17 cellular contexts compared by ENCODE assay signal in the genomic region with DNA sequence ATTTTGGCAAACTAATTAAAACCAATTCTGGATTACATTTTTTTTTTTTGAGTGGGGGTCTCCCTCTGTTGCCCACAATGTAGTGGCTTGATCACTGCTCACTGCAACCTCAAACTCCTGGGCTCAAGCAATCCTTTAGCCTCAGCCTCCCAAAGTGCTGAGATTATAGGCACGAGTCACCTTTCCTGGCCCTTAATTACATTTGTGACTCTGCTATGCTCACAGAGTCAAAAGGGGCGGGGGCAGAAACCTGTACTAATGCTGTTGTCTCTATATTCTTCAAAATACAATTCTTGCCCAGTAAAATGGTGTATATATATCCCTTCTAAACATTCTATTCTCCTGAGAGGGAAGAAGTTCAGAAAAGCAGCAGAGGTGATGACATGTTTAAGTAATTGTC. TPM values are rescaled to one million over a fixed set of nuclear protein-coding genes. Genes with fewer than 3 reads are reported as not detected.
DNase-seq lines count a peak whose midpoint lies in the region; ATAC-seq, FAIRE-seq and TF ChIP-seq lines count a peak whose summit lies in the region.
"Had no signal": no experiment of that assay in that cellular context is flagged by ENCODE, and none has a peak within 500 bp of the region (broad histone marks: within the 10 kb centered on the region; RNA-seq: fewer than 3 reads in every experiment).

No MANE protein-coding gene starts in this region.

- no peaks in the 10 kb centered on the region for H3K9me3 Mint-ChIP-seq in glutamatergic neuron (ENCODE audit: unreplicated experiment)
- no peaks in the 10 kb centered on the region for H3K9me3 Mint-ChIP-seq in effector memory CD8-positive, alpha-beta T cell
- H3K9me3 Mint-ChIP-seq: nephron progenitor cell had no signal

- H3K4me3 Mint-ChIP-seq in glutamatergic neuron (ENCODE audit: unreplicated experiment) = no peak overlapping the region
- no peak overlapping the region for H3K4me3 Mint-ChIP-seq in effector memory CD8-positive, alpha-beta T cell
- H3K4me3 Mint-ChIP-seq: activated naive CD8-positive, alpha-beta T cell treated with anti-CD3 and anti-CD28 coated beads, Interleukin-2, amount 50 U/mL, for 24 hours; CD4-positive, alpha-beta T cell; nephron progenitor cell had no signal

- peaks cover 27% of the 10 kb centered on the region; the same call in 1 of the 2 replicates for H3F3A ChIP-seq in GM23248 (ENCODE audit: insufficient read depth)

- H3K9me3 ChIP-seq in GM23248 (ENCODE audit: low read depth) (no peaks in the 10 kb centered on the region), pancreas (no peaks in the 10 kb centered on the region)
- H3K9me3 ChIP-seq: left ventricle myocardium inferior, right lobe of liver, transverse colon had no signal

- peak overlapping the region; percentile 3 for H3K27ac Mint-ChIP-seq in glutamatergic neuron (ENCODE audit: unreplicated experiment)
- no peak overlapping the region for H3K27ac Mint-ChIP-seq in effector memory CD8-positive, alpha-beta T cell
- H3K27ac Mint-ChIP-seq: activated naive CD8-positive, alpha-beta T cell treated with anti-CD3 and anti-CD28 coated beads, Interleukin-2, amount 50 U/mL, for 24 hours; CD4-positive, alpha-beta T cell; nephron progenitor cell had no signal

- H3K4me1 ChIP-seq in GM23248 (ENCODE audit: insufficient read depth) (0 out of 2 replicates have a peak, but pooled peaks cover 6% of the 10 kb centered on the region), pancreas (peaks cover 0 to 4% (median 4%) of the 10 kb centered on the region in 3 donors)
- H3K4me1 ChIP-seq: right lobe of liver had no signal

- H3K4me1 Mint-ChIP-seq in glutamatergic neuron (ENCODE audit: low read depth, unreplicated experiment) = peaks cover 13% of the 10 kb centered on the region
- peaks cover 7 to 18% of the 10 kb centered on the region in 2 donors for H3K4me1 Mint-ChIP-seq in effector memory CD8-positive, alpha-beta T cell (ENCODE audit: low read depth in 2 of 2)

- H2AFZ ChIP-seq in GM23248 = no peak overlapping the region

- H3K27me3 ChIP-seq in GM23248 (replicated peaks; ENCODE audit: insufficient read depth) = no peaks in the 10 kb centered on the region
- no peaks in the 10 kb centered on the region for H3K27me3 ChIP-seq in pancreas
- H3K27me3 ChIP-seq: right lobe of liver, transverse colon had no signal

- TF ChIP-seq CTCF in D721Med (IDR thresholded peaks at IDR 0.05; ENCODE audit: insufficient read depth, missing control alignments) (no peak), glutamatergic neuron (IDR thresholded peaks at IDR 0.05; ENCODE audit: partially characterized antibody, unreplicated experiment) (no peak), pancreas (IDR thresholded peaks at IDR 0.05) (no peak)

- DNase-seq in D721Med (ENCODE audit: insufficient read length, low spot score) = no peak
- DNase-seq in GM23248 = peak; percentile 59
- DNase-seq in NCI-H69 (lab: John Stamatoyannopoulos, UW) = peak; percentile 34
- no peak for DNase-seq in glutamatergic neuron
- no peak for DNase-seq in pancreas
- no peak for DNase-seq in effector memory CD8-positive, alpha-beta T cell
- no peak for DNase-seq in NCI-H510A (lab: John Stamatoyannopoulos, UW)
- DNase-seq: activated CD8-positive, alpha-beta memory T cell treated with anti-CD3 and anti-CD28 coated beads, Interleukin-2, amount 50 U/mL, for 4 hours; activated naive CD8-positive, alpha-beta T cell treated with anti-CD3 and anti-CD28 coated beads, Interleukin-2, amount 50 U/mL, for 24 hours; CD4-positive, alpha-beta T cell; foreskin fibroblast; left ventricle myocardium inferior; NCI-H1436 treated with DMSO at 0.1 percent for 48 hours; nephron progenitor cell; right lobe of liver; transverse colon; WERI-Rb-1 had no signal

- peaks cover 100% of the 10 kb centered on the region for H3K79me2 ChIP-seq in GM23248 (ENCODE audit: insufficient read depth)

- H3K4me2 ChIP-seq in GM23248 (ENCODE audit: unreplicated experiment) = no peak overlapping the region

- intact Hi-C loops in pancreas (cut with DNase I) = no loop called here

- H3K36me3 Mint-ChIP-seq in glutamatergic neuron (ENCODE audit: unreplicated experiment) = no peaks in the 10 kb centered on the region
- peaks cover 9% of the 10 kb centered on the region for H3K36me3 Mint-ChIP-seq in effector memory CD8-positive, alpha-beta T cell (ENCODE audit: insufficient read depth)

- in situ Hi-C loops in GM23248 (cut with MboI) = no loop called here

- no peaks in the 10 kb centered on the region for H3K9me2 ChIP-seq in GM23248 (ENCODE audit: insufficient read depth)

- no peak overlapping the region for H3K9ac ChIP-seq in GM23248

- H3K27me3 Mint-ChIP-seq in glutamatergic neuron (ENCODE audit: unreplicated experiment) = no peaks in the 10 kb centered on the region
- no peaks in the 10 kb centered on the region for H3K27me3 Mint-ChIP-seq in effector memory CD8-positive, alpha-beta T cell
- H3K27me3 Mint-ChIP-seq: activated naive CD8-positive, alpha-beta T cell treated with anti-CD3 and anti-CD28 coated beads, Interleukin-2, amount 50 U/mL, for 24 hours; CD4-positive, alpha-beta T cell had no signal

- H3K4me3 ChIP-seq in GM23248 (no peak overlapping the region), pancreas (no peak overlapping the region)
- H3K4me3 ChIP-seq: left ventricle myocardium inferior, right lobe of liver, transverse colon had no signal

- 85 to 91% methylated on average over 2 of the region's 2 CpGs for WGBS in GM23248 (ENCODE audit: low coverage in 1 of 2, low lambda C conversion rate in 2 of 2, missing lambda C conversion rate in 2 of 2), 2 experiments
- WGBS in pancreas, 2 donors = 78 to 79% methylated on average over 2 of the region's 2 CpGs

- H3K27ac ChIP-seq in GM23248 (no peak overlapping the region; the same call in 1 of the 2 replicates), pancreas (no peak overlapping the region)
- H3K27ac ChIP-seq: left ventricle myocardium inferior, right lobe of liver, WERI-Rb-1 had no signal

- peak; percentile 11 for FAIRE-seq in D721Med (lab: Jason Lieb, UNC)
- FAIRE-seq in pancreas (lab: Jason Lieb, UNC) = no peak

- no peaks in the 10 kb centered on the region; the same call in 1 of the 2 replicates for H4K20me1 ChIP-seq in GM23248 (ENCODE audit: insufficient read depth)

- no peak for ATAC-seq in pancreas
- ATAC-seq in effector memory CD8-positive, alpha-beta T cell (replicated peaks) = no peak
- ATAC-seq: activated naive CD8-positive, alpha-beta T cell treated with anti-CD3 and anti-CD28 coated beads, Interleukin-2, amount 50 U/mL, for 24 hours; right lobe of liver had no signal

- H3K36me3 ChIP-seq in GM23248 (ENCODE audit: low read depth) = no peaks in the 10 kb centered on the region
- H3K36me3 ChIP-seq in pancreas = no peaks in the 10 kb centered on the region
- H3K36me3 ChIP-seq: left ventricle myocardium inferior, right lobe of liver, transverse colon had no signal

RNA-seq across cellular contexts. Expression of a gene that starts 23.2 kb away (rescaled TPM):
- total RNA-seq in GM23248 (2014; rRNA removed; shearing (Covaris generic)) = 52.9 and 74.0 TPM in 2 replicates
- polyA plus RNA-seq in GM23248 (2016; fragmentation: Nextera tagmentation; extraction: Ambion mirVana) (16.7 and 19.7 TPM in 2 replicates), pancreas (1 to 10 TPM; 4.1 to 5.5 TPM)
- total RNA-seq in glutamatergic neuron (ENCODE audit: unreplicated experiment) (47.9 TPM), pancreas (10 to 100 TPM in 3 of 6 donors, 1 to 10 TPM in 3; 6.7 to 17.2 (median 9.2) TPM)

RNA-seq across cellular contexts. Expression of a gene that starts 43.0 kb away (rescaled TPM):
- 37.4 and 37.5 TPM in 2 replicates for total RNA-seq in GM23248 (2014; rRNA removed; shearing (Covaris generic))
- 48.5 and 51.4 TPM in 2 replicates for polyA plus RNA-seq in GM23248 (2016; fragmentation: Nextera tagmentation; extraction: Ambion mirVana)
- 7.4 TPM for total RNA-seq in glutamatergic neuron (ENCODE audit: unreplicated experiment)
- 10 to 100 TPM in 1 of 6 donors, 1 to 10 TPM in 4, under 1 TPM in 1; 0.79 to 15.7 (median 3.6) TPM for total RNA-seq in pancreas
- 10 to 100 TPM; 15.3 to 69.0 TPM for polyA plus RNA-seq in pancreas

Comparison
In these comparisons a context has a peak if more than half of its experiments do, and no peak if none do; other contexts are left out.
1. DNase-seq: peak in GM23248 (single experiment) and NCI-H69 (single experiment); none in D721Med (single experiment), glutamatergic neuron (single experiment), pancreas (0 of 6), effector memory CD8-positive, alpha-beta T cell (0 of 3) and NCI-H510A (single experiment).